Comparison of ENCODE assay signal across 17 cellular contexts in the genomic region with DNA sequence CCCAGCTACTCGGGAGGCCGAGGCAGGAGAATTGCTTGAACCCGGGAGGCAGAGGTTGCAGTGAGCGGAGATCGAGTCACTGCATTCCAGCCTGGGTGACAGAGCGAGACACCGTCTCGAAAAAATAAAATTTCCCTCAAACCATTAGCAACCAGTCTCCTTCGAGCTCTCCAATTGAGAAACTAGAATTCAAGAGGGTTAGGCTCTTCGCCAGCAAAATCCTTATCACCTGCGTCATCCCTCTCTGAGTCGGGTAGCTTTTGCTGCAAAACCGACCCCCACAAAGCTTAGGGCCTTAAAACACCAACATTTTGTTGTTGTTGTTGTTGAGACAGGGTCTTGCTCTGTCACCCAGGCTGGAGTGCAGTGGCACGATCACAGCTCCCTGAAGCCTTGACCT.
DNase-seq lines count a peak whose midpoint lies in the region; TF ChIP-seq lines count a peak whose summit lies in the region.
"Had no signal": no experiment of that assay in that cellular context is flagged by ENCODE, and none has a peak within 500 bp of the region (broad histone marks: within the 10 kb centered on the region; RNA-seq: fewer than 3 reads in every experiment).

No MANE protein-coding gene starts in this region.

- H3K36me3 ChIP-seq in thyroid gland (no peaks in the 10 kb centered on the region), stomach (no peaks in the 10 kb centered on the region)
- H3K36me3 ChIP-seq: BLaER1 had no signal

- DNase-seq in EL, result peak; percentile 43
- DNase-seq in NCI-H226, result peak; percentile 39
- DNase-seq in fibroblast of mammary gland (ENCODE audit: low read depth), result peak; percentile 23
- DNase-seq in thyroid gland, result peak; percentile 45 to 46
- DNase-seq in SKM-1 (lab: John Stamatoyannopoulos, UW; ENCODE audit: unreplicated experiment), result no peak
- no peak for DNase-seq in stomach
- no peak for DNase-seq in stimulated activated CD4-positive, alpha-beta T cell treated with anti-CD3 and anti-CD28 coated beads, Interleukin-12 subunit alpha, Interleukin-12 subunit beta, amount 100 ng/mL, for 4 hours
- DNase-seq: Caco-2; CD4-positive, CD25-positive, alpha-beta regulatory T cell; CD8-positive, alpha-beta T cell; DMS153; DND-41; GF-D8 had no signal

- no peak overlapping the region for H3K4me3 ChIP-seq in fibroblast of mammary gland (ENCODE audit: control insufficient read depth, low read depth, low read length)
- no peak overlapping the region for H3K4me3 ChIP-seq in thyroid gland (replicated peaks in 1 of 3)
- no peak overlapping the region for H3K4me3 ChIP-seq in stomach
- H3K4me3 ChIP-seq: BLaER1, GM23338 had no signal

- no peak for TF ChIP-seq CTCF in fibroblast of mammary gland (conservative IDR thresholded peaks at IDR 0.05; ENCODE audit: control insufficient read depth, insufficient read depth, low read depth, low read length)
- TF ChIP-seq CTCF in thyroid gland (IDR thresholded peaks at IDR 0.05), result no peak
- no peak for TF ChIP-seq CTCF in stomach (IDR thresholded peaks at IDR 0.05)

- H3K9me3 ChIP-seq in thyroid gland, result no peaks in the 10 kb centered on the region
- peaks cover 0 to 21% (median 5%) of the 10 kb centered on the region in 4 donors for H3K9me3 ChIP-seq in stomach
- H3K9me3 ChIP-seq: Caco-2 had no signal

- H3K27ac ChIP-seq in thyroid gland (no peak overlapping the region), stomach (no peak overlapping the region)
- H3K27ac ChIP-seq: 22Rv1, BLaER1, C4-2B had no signal

- no peak for TF ChIP-seq POLR2A in thyroid gland (IDR thresholded peaks at IDR 0.05)
- TF ChIP-seq POLR2A in stomach (IDR thresholded peaks at IDR 0.05), result no peak

- H3K27me3 ChIP-seq in thyroid gland, result no peaks in the 10 kb centered on the region
- no peaks in the 10 kb centered on the region for H3K27me3 ChIP-seq in stomach
- H3K27me3 ChIP-seq: BLaER1 had no signal

- intact Hi-C loops in thyroid gland (cut with DNase I), result no loop called here
- intact Hi-C loops in stomach (cut with DNase I; ENCODE audit: low total_unique reads), result no loop called here

- TF ChIP-seq EP300 in stomach (IDR thresholded peaks at IDR 0.05), result no peak

- H3K4me1 ChIP-seq in thyroid gland (no peaks in the 10 kb centered on the region), stomach (peaks cover 0 to 1% (median under 1%) of the 10 kb centered on the region in 4 donors)
- H3K4me1 ChIP-seq: BLaER1, Caco-2 had no signal

- WGBS in thyroid gland, 2 donors, result 56 to 65% methylated on average over 9 to 10 of the region's 14 CpGs
- WGBS in stomach, 5 donors, result 87 to 91% (median 90%) methylated on average over 14 of the region's 14 CpGs

Comparison
In these comparisons a context has a peak if more than half of its experiments do, and no peak if none do; other contexts are left out.
1. DNase-seq: peak in EL (single experiment), NCI-H226 (single experiment), fibroblast of mammary gland (single experiment) and thyroid gland (2 of 2); none in SKM-1 (single experiment), stomach (single experiment) and stimulated activated CD4-positive, alpha-beta T cell treated with anti-CD3 and anti-CD28 coated beads, Interleukin-12 subunit alpha, Interleukin-12 subunit beta, amount 100 ng/mL, for 4 hours (single experiment).